In genomic region chr10:75408512-75408881, GRCh38 we compare ENCODE assay signal across 1 cellular context.
A peak's percentile ranks its signal among the peaks of the same experiment; 100 is the strongest.
TF ChIP-seq lines count a peak whose summit lies in the region.

No MANE protein-coding gene starts in this region.

TF ChIP-seq in K562, 482 proteins besides CTCF, POLR2A, EP300 and RAD21 (continued from another document):
- peak in 1 of 2 experiments; percentile 82 for TF ChIP-seq E2F6 (IDR thresholded peaks at IDR 0.05; ENCODE audit: borderline replicate concordance in 1 of 2, extremely low read depth in 1 of 2, insufficient read depth in 1 of 2, insufficient read length in 1 of 2, low read depth in 1 of 2, low read length in 1 of 2, poor library complexity in 1 of 2, severe bottlenecking in 1 of 2)
TF ChIP-seq in K562: peak in this region for 5.
